8 cellular contexts compared by ENCODE assay signal in genomic region chr18:9673296-9674251, GRCh38. TPM values are rescaled to one million over a fixed set of nuclear protein-coding genes. Genes with fewer than 3 reads are reported as not detected.
DNase-seq lines count a peak whose midpoint lies in the region; ATAC-seq and TF ChIP-seq lines count a peak whose summit lies in the region.

No MANE protein-coding gene starts in this region.

- TF ChIP-seq CTCF in SK-N-SH (IDR thresholded peaks at IDR 0.05): peak; percentile 53
- TF ChIP-seq CTCF in epithelial cell of esophagus (IDR thresholded peaks at IDR 0.05; ENCODE audit: insufficient read depth, low read depth, low read length, missing control alignments): peak; percentile 24

- POLR2A ChIA-PET in SK-N-SH (lab: Yijun Ruan, JAX): interaction anchor here (0.7 kb wide), 1 partner anchor 65 kb away, joined by 4 read pairs; no protein-coding TSS in a partner anchor

- H3K9me3 ChIP-seq in SK-N-SH (no peaks in the 10 kb centered on the region), muscle layer of duodenum (ENCODE audit: control insufficient read depth in 1 of 2, low read length in 2 of 2) (no peaks in the 10 kb centered on the region)

- H3K36me3 ChIP-seq in SK-N-SH (replicated peaks in 1 of 2; ENCODE audit: control insufficient read depth in 1 of 2, insufficient read depth in 2 of 2, low read length in 1 of 2) (no peaks in the 10 kb centered on the region), muscle layer of duodenum (ENCODE audit: control insufficient read depth in 1 of 2, insufficient read depth in 2 of 2, low read length in 2 of 2) (no peaks in the 10 kb centered on the region)

- H3K4me1 ChIP-seq in SK-N-SH (ENCODE audit: control insufficient read depth in 1 of 2, insufficient read depth in 2 of 2, low read depth in 1 of 2, low read length in 1 of 2) (0 out of 4 replicates have a peak, but pooled peaks cover 0 to 3% of the 10 kb centered on the region in 2 experiments), muscle layer of duodenum (ENCODE audit: control insufficient read depth in 1 of 2, insufficient read depth in 2 of 2, low read length in 2 of 2) (peaks cover 0 to 6% of the 10 kb centered on the region in 2 donors)

- CTCF ChIA-PET in SK-N-SH (lab: Yijun Ruan, JAX): interaction anchor here (0.6 to 1.3 kb wide), 4 partner anchors 61 to 599 kb away, joined by 3 to 4 read pairs (median 4); no protein-coding TSS in a partner anchor

- H3K27ac ChIP-seq in SK-N-SH (ENCODE audit: low read depth in 2 of 2, low read length in 1 of 2) (no peak overlapping the region), muscle layer of duodenum (ENCODE audit: low read length) (peak overlapping the region; percentile 61)

- TF ChIP-seq RAD21 in SK-N-SH (IDR thresholded peaks at IDR 0.05; ENCODE audit: low read length): peak; percentile 65

- H3K27me3 ChIP-seq in SK-N-SH (ENCODE audit: insufficient read depth): no peaks in the 10 kb centered on the region
- H3K27me3 ChIP-seq in muscle layer of duodenum (ENCODE audit: low read depth, low read length): no peaks in the 10 kb centered on the region

- no peak overlapping the region for H3K4me2 ChIP-seq in SK-N-SH

- no peaks in the 10 kb centered on the region for H3K79me2 ChIP-seq in SK-N-SH (ENCODE audit: insufficient read depth)

- peak; percentile 98 for ATAC-seq in GM21786 (IDR thresholded peaks at IDR 0.05; ENCODE audit: unreplicated experiment)

- no peaks in the 10 kb centered on the region for H4K20me1 ChIP-seq in SK-N-SH (ENCODE audit: insufficient read depth)

- no peaks in the 10 kb centered on the region for H3K9me2 ChIP-seq in SK-N-SH

- no peak overlapping the region for H3K4me3 ChIP-seq in SK-N-SH (ENCODE audit: low read depth in 2 of 2, low read length in 1 of 2)
- H3K4me3 ChIP-seq in epithelial cell of esophagus (ENCODE audit: low read length): no peak overlapping the region
- H3K4me3 ChIP-seq in muscle layer of duodenum (ENCODE audit: low read depth in 1 of 2, low read length in 2 of 2): no peak overlapping the region

- no peak for TF ChIP-seq EP300 in SK-N-SH (IDR thresholded peaks at IDR 0.05; ENCODE audit: borderline replicate concordance in 1 of 2, low read depth in 1 of 2, low read length in 1 of 2)

- H2AFZ ChIP-seq in SK-N-SH (ENCODE audit: low read depth): no peak overlapping the region

- no peaks in the 10 kb centered on the region for H3F3A ChIP-seq in SK-N-SH (replicated peaks; ENCODE audit: insufficient read depth)

- 54% methylated on average over 8 of the region's 8 CpGs for WGBS in SK-N-SH (ENCODE audit: low lambda C conversion rate)

- DNase-seq in stimulated activated CD4-positive, alpha-beta T cell treated with anti-CD3 and anti-CD28 coated beads, Interleukin-1b, Interleukin-23, amount 100 ng/mL, for 48 hours: peak; percentile 37
- DNase-seq in stimulated activated CD4-positive, alpha-beta T cell treated with anti-CD3 and anti-CD28 coated beads, Interleukin-4, amount 100 ng/mL, for 1 hour: no peak
- peak; percentile 82 for DNase-seq in HuH-7.5 (ENCODE audit: low spot score)
- DNase-seq in SK-N-SH: peak; percentile 38
- DNase-seq in epithelial cell of esophagus (ENCODE audit: low read depth): peak; percentile 98
- DNase-seq in 8988T: no peak

- H3K9ac ChIP-seq in SK-N-SH: no peak overlapping the region

TF ChIP-seq in SK-N-SH, 30 proteins besides CTCF, POLR2A, EP300 and RAD21:
- no peak for TF ChIP-seq FOXJ3 (CRISPR knock-in tag; IDR thresholded peaks at IDR 0.05)
- TF ChIP-seq SMC3 (IDR thresholded peaks at IDR 0.05; ENCODE audit: low read depth, low read length): peak; percentile 45
- TF ChIP-seq USF1 (IDR thresholded peaks at IDR 0.05; ENCODE audit: borderline replicate concordance, low read depth): no peak

RNA-seq across cellular contexts. Expression of gene RAB31, which starts 34.5 kb away (rescaled TPM):
- 22.4 and 23.0 TPM in 2 replicates for polyA plus RNA-seq in SK-N-SH (2012; rRNA removed)
- 30.5 and 34.5 TPM in 2 replicates for polyA plus RNA-seq in SK-N-SH (2012; cell fraction: cytosol; rRNA removed)
- 17.8 and 28.6 TPM in 2 replicates for polyA plus RNA-seq in SK-N-SH (2012; cell fraction: nucleus; rRNA removed)

RNA-seq across cellular contexts. Expression of gene PPP4R1, which starts 59.2 kb away (rescaled TPM):
- 53.4 and 84.4 TPM in 2 replicates for polyA plus RNA-seq in SK-N-SH (2012; rRNA removed)
- polyA plus RNA-seq in SK-N-SH (2012; cell fraction: cytosol; rRNA removed): 45.2 and 55.9 TPM in 2 replicates
- polyA plus RNA-seq in SK-N-SH (2012; cell fraction: nucleus; rRNA removed): 161 and 195 TPM in 2 replicates

Comparison
In these comparisons a context has a peak if more than half of its experiments do, and no peak if none do; other contexts are left out.
1. DNase-seq: peak in stimulated activated CD4-positive, alpha-beta T cell treated with anti-CD3 and anti-CD28 coated beads, Interleukin-1b, Interleukin-23, amount 100 ng/mL, for 48 hours (single experiment), HuH-7.5 (single experiment), SK-N-SH (single experiment) and epithelial cell of esophagus (single experiment); none in stimulated activated CD4-positive, alpha-beta T cell treated with anti-CD3 and anti-CD28 coated beads, Interleukin-4, amount 100 ng/mL, for 1 hour (single experiment) and 8988T (single experiment).